14 cellular contexts compared by ENCODE assay signal in genomic region chr9:73780916-73781315, GRCh38.
DNase-seq lines count a peak whose midpoint lies in the region; ATAC-seq and TF ChIP-seq lines count a peak whose summit lies in the region.
"Had no signal": no experiment of that assay in that cellular context is flagged by ENCODE, and none has a peak within 500 bp of the region (broad histone marks: within the 10 kb centered on the region; RNA-seq: fewer than 3 reads in every experiment).

No MANE protein-coding gene starts in this region.

- no peak overlapping the region for H3K27ac Mint-ChIP-seq in activated T-cell treated with anti-CD3 and anti-CD28 coated beads, Interleukin-2, amount 50 U/mL, for 24 hours

- no peaks in the 10 kb centered on the region for H3K27me3 Mint-ChIP-seq in activated T-cell treated with anti-CD3 and anti-CD28 coated beads, Interleukin-2, amount 50 U/mL, for 24 hours

- no peak overlapping the region for H3K4me3 Mint-ChIP-seq in activated T-cell treated with anti-CD3 and anti-CD28 coated beads, Interleukin-2, amount 50 U/mL, for 24 hours
- H3K4me3 Mint-ChIP-seq: neural crest cell had no signal

- H3K36me3 Mint-ChIP-seq in activated T-cell treated with anti-CD3 and anti-CD28 coated beads, Interleukin-2, amount 50 U/mL, for 24 hours (ENCODE audit: low read depth), result no peaks in the 10 kb centered on the region

- no peaks in the 10 kb centered on the region for H3K4me1 Mint-ChIP-seq in activated T-cell treated with anti-CD3 and anti-CD28 coated beads, Interleukin-2, amount 50 U/mL, for 24 hours (ENCODE audit: low read depth)
- H3K4me1 Mint-ChIP-seq: neural crest cell had no signal

- no peak overlapping the region for H3K4me3 ChIP-seq in epithelial cell of proximal tubule (ENCODE audit: low read depth, low read length)
- H3K4me3 ChIP-seq: adrenal gland had no signal

- peak; percentile 20 for DNase-seq in GM04503 (ENCODE audit: low read depth)
- DNase-seq in RPMI7951 (ENCODE audit: low read depth), result peak; percentile 74
- DNase-seq in epithelial cell of proximal tubule (ENCODE audit: low read depth), result peak; percentile 91
- peak; percentile 98 for DNase-seq in renal cortical epithelial cell (ENCODE audit: low read depth)
- no peak for DNase-seq in hepatic stellate cell (ENCODE audit: low spot score)
- DNase-seq in activated effector memory CD4-positive, alpha-beta T cell treated with Interleukin-2 at 50 U/mL for 16 hours, result no peak
- no peak for DNase-seq in activated T-cell treated with anti-CD3 and anti-CD28 coated beads, Interleukin-2, amount 50 U/mL, for 24 hours
- DNase-seq: adrenal gland; DMS79 treated with DMSO at 0.1 percent for 48 hours; islet precursor cell; NCI-H187 treated with DMSO at 0.1 percent for 48 hours; stimulated activated naive CD4-positive, alpha-beta T cell had no signal

- ATAC-seq in GM18502 (IDR thresholded peaks at IDR 0.05; ENCODE audit: poor library complexity, unreplicated experiment), result no peak

- H3K9me3 Mint-ChIP-seq in activated T-cell treated with anti-CD3 and anti-CD28 coated beads, Interleukin-2, amount 50 U/mL, for 24 hours, result peaks cover 4% of the 10 kb centered on the region

- no peak for TF ChIP-seq CTCF in epithelial cell of proximal tubule (conservative IDR thresholded peaks at IDR 0.05; ENCODE audit: low read depth, low read length)

Comparison
In these comparisons a context has a peak if more than half of its experiments do, and no peak if none do; other contexts are left out.
1. DNase-seq: peak in GM04503 (single experiment), RPMI7951 (single experiment), epithelial cell of proximal tubule (single experiment) and renal cortical epithelial cell (single experiment); none in hepatic stellate cell (single experiment), activated effector memory CD4-positive, alpha-beta T cell treated with Interleukin-2 at 50 U/mL for 16 hours (single experiment) and activated T-cell treated with anti-CD3 and anti-CD28 coated beads, Interleukin-2, amount 50 U/mL, for 24 hours (single experiment).